In the genomic region with DNA sequence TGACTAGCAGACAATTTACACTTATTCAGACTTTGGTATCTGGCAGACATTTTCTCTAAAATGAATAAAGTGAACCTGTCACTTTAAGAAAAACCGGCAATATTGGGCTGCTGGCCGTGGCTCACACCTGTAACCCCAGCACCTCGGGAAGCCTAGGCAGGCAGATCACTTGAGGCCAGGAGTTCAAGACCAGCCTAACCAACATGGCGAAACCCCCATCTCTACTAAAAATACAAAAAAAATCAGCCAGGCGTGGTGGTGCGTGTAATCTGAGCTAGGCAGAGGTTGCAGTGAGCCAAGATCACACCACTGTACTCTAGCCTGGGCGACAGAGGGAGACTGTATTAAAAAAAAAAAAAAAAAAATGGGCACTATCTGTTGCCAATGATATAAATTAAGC, we compare ENCODE assay signal across 22 cellular contexts.
"Had no signal": no experiment of that assay in that cellular context is flagged by ENCODE, and none has a peak within 500 bp of the region (broad histone marks: within the 10 kb centered on the region; RNA-seq: fewer than 3 reads in every experiment).

No MANE protein-coding gene starts in this region.

- H3K4me1 Mint-ChIP-seq: stimulated activated naive B cell treated with anti-CD40 and anti-IgM and Interleukin-4, amounts not matched to agents 10 μg/mL and 1 μg/mL and 100 μg/mL, for 72 hours had no signal

- H3K4me3 Mint-ChIP-seq: activated B cell treated with CpG ODN at 0.5 μM for 24 hours; activated CD8-positive, alpha-beta T cell treated with anti-CD3 and anti-CD28 coated beads for 36 hours; activated naive CD8-positive, alpha-beta T cell treated with anti-CD3 and anti-CD28 coated beads for 36 hours; stimulated activated naive B cell treated with anti-CD40 and anti-IgM and Interleukin-4, amounts not matched to agents 10 μg/mL and 1 μg/mL and 100 μg/mL, for 72 hours had no signal

- H3K36me3 ChIP-seq: colonic mucosa, lower lobe of right lung, right atrium auricular region, vagina had no signal

- H3K27me3 ChIP-seq: body of pancreas, colonic mucosa, right atrium auricular region, tibial nerve, vagina had no signal

- H3K4me3 ChIP-seq: body of pancreas, colonic mucosa, lower lobe of right lung, right atrium auricular region, skin epidermis, tibial nerve, vagina had no signal

- H3K9me3 Mint-ChIP-seq: activated B cell treated with CpG ODN at 0.5 μM for 24 hours; activated CD8-positive, alpha-beta T cell treated with anti-CD3 and anti-CD28 coated beads for 36 hours; activated naive CD8-positive, alpha-beta T cell treated with anti-CD3 and anti-CD28 coated beads for 36 hours; stimulated activated naive B cell treated with anti-CD40 and anti-IgM and Interleukin-4, amounts not matched to agents 10 μg/mL and 1 μg/mL and 100 μg/mL, for 72 hours had no signal

- DNase-seq: activated B cell treated with CpG ODN at 0.5 μM for 24 hours; activated CD4-positive, alpha-beta T cell treated with anti-CD3 and anti-CD28 coated beads for 48 hours; activated CD8-positive, alpha-beta T cell treated with anti-CD3 and anti-CD28 coated beads for 36 hours; activated gamma-delta T cell treated with Interleukin-2 at 50 U/mL for 16 hours; activated naive CD8-positive, alpha-beta T cell treated with anti-CD3 and anti-CD28 coated beads for 36 hours; activated T-cell treated with anti-CD3 and anti-CD28 coated beads, Interleukin-2, amount 50 U/mL, for 48 hours; amygdala; body of pancreas; central memory CD4-positive, alpha-beta T cell; colonic mucosa; left colon; lower lobe of right lung; midbrain; stimulated activated CD4-positive, alpha-beta T cell treated with anti-CD3 and anti-CD28 coated beads, Interleukin-15, amount 100 ng/mL, for 24 hours; stimulated activated CD4-positive, alpha-beta T cell treated with anti-CD3 and anti-CD28 coated beads, Interleukin-4, amount 100 ng/mL, for 1 hour; stimulated activated naive B cell treated with anti-CD40 and anti-IgM and Interleukin-4, amounts not matched to agents 10 μg/mL and 1 μg/mL and 100 μg/mL, for 72 hours had no signal

- ATAC-seq: activated CD8-positive, alpha-beta T cell treated with anti-CD3 and anti-CD28 coated beads for 36 hours; body of pancreas; esophagus mucosa; left colon; lower lobe of right lung; stimulated activated naive B cell treated with anti-CD40 and anti-IgM and Interleukin-4, amounts not matched to agents 10 μg/mL and 1 μg/mL and 100 μg/mL, for 72 hours had no signal

- H3K27me3 Mint-ChIP-seq: activated B cell treated with CpG ODN at 0.5 μM for 24 hours; activated CD8-positive, alpha-beta T cell treated with anti-CD3 and anti-CD28 coated beads for 36 hours; activated naive CD8-positive, alpha-beta T cell treated with anti-CD3 and anti-CD28 coated beads for 36 hours; progenitor cell of endocrine pancreas; stimulated activated naive B cell treated with anti-CD40 and anti-IgM and Interleukin-4, amounts not matched to agents 10 μg/mL and 1 μg/mL and 100 μg/mL, for 72 hours had no signal

- H3K27ac Mint-ChIP-seq: activated B cell treated with CpG ODN at 0.5 μM for 24 hours; activated CD8-positive, alpha-beta T cell treated with anti-CD3 and anti-CD28 coated beads for 36 hours; activated naive CD8-positive, alpha-beta T cell treated with anti-CD3 and anti-CD28 coated beads for 36 hours; progenitor cell of endocrine pancreas; stimulated activated naive B cell treated with anti-CD40 and anti-IgM and Interleukin-4, amounts not matched to agents 10 μg/mL and 1 μg/mL and 100 μg/mL, for 72 hours had no signal

- H3K36me3 Mint-ChIP-seq: stimulated activated naive B cell treated with anti-CD40 and anti-IgM and Interleukin-4, amounts not matched to agents 10 μg/mL and 1 μg/mL and 100 μg/mL, for 72 hours had no signal
